ENCODE assay signal across 8 cellular contexts in the genomic region with DNA sequence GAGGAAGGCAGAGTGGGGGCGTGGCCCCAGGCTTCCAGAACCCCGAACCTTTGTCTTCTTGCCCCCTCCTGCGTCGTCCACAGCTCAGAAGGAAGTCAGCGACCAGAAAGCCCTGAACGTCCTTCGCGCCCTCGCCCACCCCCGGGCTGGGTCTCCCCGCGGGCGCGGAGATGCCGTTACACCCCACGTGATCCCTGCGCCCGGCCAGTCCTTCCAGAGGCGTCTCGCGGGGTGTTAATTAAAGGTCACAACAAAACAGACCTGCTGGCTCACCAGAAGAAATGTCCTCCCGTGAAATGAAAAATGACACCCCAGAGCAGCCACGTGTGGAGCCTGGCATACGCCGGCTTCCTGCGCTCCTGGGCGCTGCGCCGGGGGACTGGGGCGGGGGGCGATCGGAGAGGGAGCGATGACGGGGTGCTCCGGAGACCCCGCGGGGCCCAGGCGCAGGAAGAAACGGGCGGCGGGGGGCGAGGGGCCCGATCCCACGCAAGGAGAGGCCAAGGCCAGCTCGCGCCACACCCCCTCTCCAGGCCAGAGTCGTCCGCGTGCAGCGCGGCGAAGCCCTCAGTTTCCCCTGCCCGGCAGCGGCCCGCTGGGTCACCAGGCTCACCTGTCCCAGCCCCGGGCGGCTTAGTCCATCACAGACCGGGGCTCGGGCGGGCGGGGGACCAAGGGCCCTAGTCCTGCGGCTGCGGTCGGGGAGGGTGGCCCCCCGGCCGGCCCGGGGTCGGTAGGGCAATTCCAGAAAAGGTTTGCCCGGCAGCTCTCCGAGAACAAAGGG. TPM values are rescaled to one million over a fixed set of nuclear protein-coding genes. Genes with fewer than 3 reads are reported as not detected.
A peak's percentile ranks its signal among the peaks of the same experiment; 100 is the strongest.
DNase-seq lines count a peak whose midpoint lies in the region; ATAC-seq and FAIRE-seq lines count a peak whose summit lies in the region.

No MANE protein-coding gene starts in this region.

- DNase-seq in SKM-1 treated with dmso at 0.1 percent for 144 hours (lab: John Stamatoyannopoulos, UW; ENCODE audit: unreplicated experiment), result peak; percentile 31
- no peak for DNase-seq in SKM-1 (lab: John Stamatoyannopoulos, UW; ENCODE audit: unreplicated experiment)
- DNase-seq in NCI-H146 treated with DMSO at 0.1 percent for 48 hours (lab: John Stamatoyannopoulos, UW; ENCODE audit: unreplicated experiment), result peak; percentile 44
- DNase-seq in amniotic epithelial cell (ENCODE audit: low read depth), result peak; percentile 19
- no peak for DNase-seq in small intestine

- H3K4me3 ChIP-seq in iPS-11a (ENCODE audit: low read depth, low read length) (peak overlapping the region; percentile 28), small intestine (ENCODE audit: low read depth in 1 of 2, low read length in 2 of 2) (peak overlapping the region; percentile 12 to 63)

- peaks cover 2 to 8% of the 10 kb centered on the region in 2 donors for H3K27me3 ChIP-seq in small intestine (ENCODE audit: control insufficient read depth in 2 of 2, insufficient read depth in 2 of 2, low read length in 2 of 2)

- no peaks in the 10 kb centered on the region for H3K9me3 ChIP-seq in small intestine (ENCODE audit: control insufficient read depth, low read depth)

- peaks cover 2 to 14% of the 10 kb centered on the region in 2 donors for H3K4me1 ChIP-seq in small intestine (ENCODE audit: control insufficient read depth in 2 of 2, insufficient read depth in 1 of 2, low read depth in 1 of 2, low read length in 1 of 2)

- H3K36me3 ChIP-seq in small intestine (ENCODE audit: control insufficient read depth in 2 of 2, insufficient read depth in 2 of 2, low read length in 2 of 2), result no peaks in the 10 kb centered on the region

- no peak for FAIRE-seq in small intestine (lab: Jason Lieb, UNC)

- no peak overlapping the region for H3K27ac ChIP-seq in small intestine (ENCODE audit: low read depth in 1 of 2, low read length in 1 of 2)

- ATAC-seq in HG03460 (IDR thresholded peaks at IDR 0.05; ENCODE audit: unreplicated experiment) (no peak), HG03442 (IDR thresholded peaks at IDR 0.05; ENCODE audit: unreplicated experiment) (no peak)

- 0 to 1% (median 1%) methylated on average over 55 to 70 of the region's 70 CpGs for WGBS in small intestine, 3 donors

RNA-seq across cellular contexts. Expression of a gene that starts 0.9 kb away (rescaled TPM):
- 1 to 10 TPM in 1 of 3 donors, under 1 TPM in 1, not detected in 1; 0.27 to 1.3 TPM for polyA plus RNA-seq in small intestine

Comparison
In these comparisons a context has a peak if more than half of its experiments do, and no peak if none do; other contexts are left out.
1. DNase-seq: peak in SKM-1 treated with dmso at 0.1 percent for 144 hours (single experiment), NCI-H146 treated with DMSO at 0.1 percent for 48 hours (single experiment) and amniotic epithelial cell (single experiment); none in SKM-1 (single experiment) and small intestine (single experiment).